ENCODE assay signal across 10 cellular contexts in the genomic region with DNA sequence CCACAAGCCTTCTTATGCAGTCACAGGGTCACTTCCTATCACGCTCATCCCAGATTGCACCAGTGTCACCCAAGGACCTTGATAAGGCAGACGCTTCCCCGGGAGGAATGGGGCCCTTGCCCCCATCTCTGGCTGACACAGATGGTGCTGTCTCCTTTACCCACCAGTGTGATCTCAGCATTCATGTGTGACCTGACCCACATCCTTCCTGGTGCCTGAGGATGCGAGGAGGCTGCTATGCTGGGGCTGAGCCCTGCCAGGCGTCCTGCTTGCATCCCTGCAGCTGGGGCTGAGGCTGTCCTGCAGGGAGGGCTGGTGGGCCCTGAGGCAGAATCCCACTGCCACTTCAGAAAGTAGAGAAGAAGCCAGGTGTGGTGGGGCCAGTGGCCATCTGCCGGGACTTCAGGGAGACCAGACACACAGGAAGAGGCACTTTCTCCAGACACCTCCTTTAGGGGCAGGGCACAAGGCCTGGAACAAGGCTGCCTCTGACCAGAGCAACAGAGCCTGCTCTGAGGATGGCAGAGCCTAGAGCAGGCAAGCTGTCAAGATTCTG. TPM values are rescaled to one million over a fixed set of nuclear protein-coding genes. Genes with fewer than 3 reads are reported as not detected.
DNase-seq lines count a peak whose midpoint lies in the region; ATAC-seq and TF ChIP-seq lines count a peak whose summit lies in the region.
"Had no signal": no experiment of that assay in that cellular context is flagged by ENCODE, and none has a peak within 500 bp of the region (broad histone marks: within the 10 kb centered on the region; RNA-seq: fewer than 3 reads in every experiment).

No MANE protein-coding gene starts in this region.

- no peak for TF ChIP-seq CTCF in mucosa of descending colon (IDR thresholded peaks at IDR 0.05)

- peaks cover 0 to 31% (median 14%) of the 10 kb centered on the region in 4 donors for H3K4me1 Mint-ChIP-seq in CD4-positive, CD25-positive, alpha-beta regulatory T cell
- peaks cover 31% of the 10 kb centered on the region for H3K4me1 Mint-ChIP-seq in activated naive CD4-positive, alpha-beta T cell treated with anti-CD3 and anti-CD28 coated beads, Interleukin-2, amount 10 ng/mL, durations not matched to agents 7 days and 5 days

- CTCF ChIA-PET in activated naive CD4-positive, alpha-beta T cell treated with anti-CD3 and anti-CD28 coated beads, Interleukin-2, amount 10 ng/mL, durations not matched to agents 7 days and 5 days (lab: Charles Lee): interaction anchor here (1.3 kb wide), 1 partner anchor 117 kb away, joined by 4 read pairs; no protein-coding TSS in a partner anchor

- H3K27ac Mint-ChIP-seq in CD4-positive, CD25-positive, alpha-beta regulatory T cell: no peak overlapping the region
- no peak overlapping the region for H3K27ac Mint-ChIP-seq in activated naive CD4-positive, alpha-beta T cell treated with anti-CD3 and anti-CD28 coated beads, Interleukin-2, amount 10 ng/mL, durations not matched to agents 7 days and 5 days

- H3K9me3 ChIP-seq in CD4-positive, CD25-positive, alpha-beta regulatory T cell (ENCODE audit: control insufficient read depth in 2 of 2, low read length in 2 of 2): no peaks in the 10 kb centered on the region
- no peaks in the 10 kb centered on the region for H3K9me3 ChIP-seq in mucosa of descending colon

- H3K4me1 ChIP-seq in CD4-positive, CD25-positive, alpha-beta regulatory T cell (ENCODE audit: control insufficient read depth, insufficient read depth, low read length, poor library complexity, severe bottlenecking): peaks cover 32% of the 10 kb centered on the region
- H3K4me1 ChIP-seq in mucosa of descending colon (ENCODE audit: low read depth): peaks cover 6% of the 10 kb centered on the region

- H3K9me3 Mint-ChIP-seq in CD4-positive, CD25-positive, alpha-beta regulatory T cell: peaks cover 0 to 2% (median 0%) of the 10 kb centered on the region in 7 donors
- H3K9me3 Mint-ChIP-seq in activated naive CD4-positive, alpha-beta T cell treated with anti-CD3 and anti-CD28 coated beads, Interleukin-2, amount 10 ng/mL, durations not matched to agents 7 days and 5 days: no peaks in the 10 kb centered on the region

- ATAC-seq in CD4-positive, CD25-positive, alpha-beta regulatory T cell (ENCODE audit: low read depth in 2 of 2): peak; percentile 23 to 35
- ATAC-seq in HG03432 (IDR thresholded peaks at IDR 0.05; ENCODE audit: unreplicated experiment) (peak; percentile 37), mucosa of descending colon (peak; percentile 52), HG02840 (IDR thresholded peaks at IDR 0.05; ENCODE audit: low FRiP score, unreplicated experiment) (no peak), HG02970 (IDR thresholded peaks at IDR 0.05; ENCODE audit: low FRiP score, unreplicated experiment) (no peak)

- no peak overlapping the region for H3K4me3 ChIP-seq in CD4-positive, CD25-positive, alpha-beta regulatory T cell (ENCODE audit: low read depth, low read length)
- H3K4me3 ChIP-seq in mucosa of descending colon: no peak overlapping the region

- intact Hi-C loops in mucosa of descending colon (cut with DNase I, micrococcal nuclease): no loop called here

- peak overlapping the region; percentile 3 for H3K27ac ChIP-seq in CD4-positive, CD25-positive, alpha-beta regulatory T cell (ENCODE audit: insufficient read depth, low read length, poor library complexity, severe bottlenecking)

- H3K4me3 Mint-ChIP-seq in CD4-positive, CD25-positive, alpha-beta regulatory T cell: peak overlapping the region; percentile 62 to 67 (median 64)
- no peak overlapping the region for H3K4me3 Mint-ChIP-seq in activated naive CD4-positive, alpha-beta T cell treated with anti-CD3 and anti-CD28 coated beads, Interleukin-2, amount 10 ng/mL, durations not matched to agents 7 days and 5 days

- H3K27me3 Mint-ChIP-seq in CD4-positive, CD25-positive, alpha-beta regulatory T cell: peaks cover 14% of the 10 kb centered on the region
- peaks cover 72% of the 10 kb centered on the region for H3K27me3 Mint-ChIP-seq in activated naive CD4-positive, alpha-beta T cell treated with anti-CD3 and anti-CD28 coated beads, Interleukin-2, amount 10 ng/mL, durations not matched to agents 7 days and 5 days

- no peaks in the 10 kb centered on the region for H3K36me3 ChIP-seq in CD4-positive, CD25-positive, alpha-beta regulatory T cell (ENCODE audit: control insufficient read depth, insufficient read depth, low read length)
- no peaks in the 10 kb centered on the region for H3K36me3 ChIP-seq in mucosa of descending colon (ENCODE audit: low read depth)

- H3K36me3 Mint-ChIP-seq in CD4-positive, CD25-positive, alpha-beta regulatory T cell: no peaks in the 10 kb centered on the region
- H3K36me3 Mint-ChIP-seq in activated naive CD4-positive, alpha-beta T cell treated with anti-CD3 and anti-CD28 coated beads, Interleukin-2, amount 10 ng/mL, durations not matched to agents 7 days and 5 days: no peaks in the 10 kb centered on the region

- DNase-seq in CD4-positive, CD25-positive, alpha-beta regulatory T cell: peak in 1 of 3 donors; percentile 42
- DNase-seq in activated naive CD4-positive, alpha-beta T cell treated with anti-CD3 and anti-CD28 coated beads, Interleukin-2, amount 10 ng/mL, durations not matched to agents 7 days and 5 days: peak; percentile 61
- peak in 2 of 3 donors; percentile 26 to 55 for DNase-seq in mucosa of descending colon
- DNase-seq in DMS153 treated with DMSO at 0.1 percent for 48 hours (lab: John Stamatoyannopoulos, UW; ENCODE audit: unreplicated experiment): no peak
- DNase-seq in epidermal melanocyte (ENCODE audit: insufficient read length, low spot score): no peak
- DNase-seq: Calu3 had no signal

- peaks cover 2% of the 10 kb centered on the region for H3K27me3 ChIP-seq in CD4-positive, CD25-positive, alpha-beta regulatory T cell (ENCODE audit: control insufficient read depth, insufficient read depth, low read length)

RNA-seq across cellular contexts. Expression of gene RASGEF1A, which starts 35.3 kb away (rescaled TPM):
- 0.91 TPM for total RNA-seq in CD4-positive, CD25-positive, alpha-beta regulatory T cell
- under 1 TPM; 0.16 to 0.41 (median 0.34) TPM for polyA plus RNA-seq in CD4-positive, CD25-positive, alpha-beta regulatory T cell
- 1 to 10 TPM in 1 of 3 donors, under 1 TPM in 2; 0.43 to 1.2 (median 0.58) TPM for total RNA-seq in mucosa of descending colon
- total RNA-seq: M059J had no signal

Comparison
In these comparisons a context has a peak if more than half of its experiments do, and no peak if none do; other contexts are left out.
1. ATAC-seq: peak in CD4-positive, CD25-positive, alpha-beta regulatory T cell (2 of 2), HG03432 (single experiment) and mucosa of descending colon (single experiment); none in HG02840 (single experiment) and HG02970 (single experiment).
2. DNase-seq: peak in activated naive CD4-positive, alpha-beta T cell treated with anti-CD3 and anti-CD28 coated beads, Interleukin-2, amount 10 ng/mL, durations not matched to agents 7 days and 5 days (single experiment) and mucosa of descending colon (2 of 3); none in DMS153 treated with DMSO at 0.1 percent for 48 hours (single experiment) and epidermal melanocyte (single experiment).